Comparison of ENCODE assay signal across 9 cellular contexts in genomic region chr5:56142620-56143431, GRCh38.
DNase-seq lines count a peak whose midpoint lies in the region; ATAC-seq and TF ChIP-seq lines count a peak whose summit lies in the region.
"Had no signal": no experiment of that assay in that cellular context is flagged by ENCODE, and none has a peak within 500 bp of the region (broad histone marks: within the 10 kb centered on the region; RNA-seq: fewer than 3 reads in every experiment).

No MANE protein-coding gene starts in this region.

- in situ Hi-C loops in mammary epithelial cell (cut with MboI; ENCODE audit: low sequenced_read_pairs in 2 of 2) = no loop called here

- peaks cover 26% of the 10 kb centered on the region for H3K36me3 Mint-ChIP-seq in T-helper 1 cell treated with Interleukin-12 subunit alpha and Interleukin-12 subunit beta and Interleukin-4 antibody, amounts not matched to agents 30 μg/mL and 1 μg/mL, for 36 hours (ENCODE audit: low read depth)

- ATAC-seq in HG02884 (IDR thresholded peaks at IDR 0.05; ENCODE audit: unreplicated experiment) (peak; percentile 75), Right ventricle myocardium superior (ENCODE audit: poor library complexity) (no peak)

- WGBS in mammary epithelial cell (ENCODE audit: low coverage, missing lambda C conversion rate) = 56% methylated on average over 5 of the region's 6 CpGs
- WGBS in suprapubic skin = 93% methylated on average over 6 of the region's 6 CpGs

- H3K4me3 ChIP-seq in mammary epithelial cell (replicated peaks in 1 of 3; ENCODE audit: insufficient read depth in 1 of 3, low read depth in 2 of 3, low read length in 3 of 3) = no peak overlapping the region
- H3K4me3 ChIP-seq in breast epithelium = no peak overlapping the region
- H3K4me3 ChIP-seq in suprapubic skin = no peak overlapping the region

- H3K9me3 ChIP-seq in mammary epithelial cell (replicated peaks; ENCODE audit: insufficient read depth, low read length) (no peaks in the 10 kb centered on the region), breast epithelium (no peaks in the 10 kb centered on the region), suprapubic skin (no peaks in the 10 kb centered on the region)

- no peak overlapping the region for H3K9ac ChIP-seq in mammary epithelial cell (ENCODE audit: insufficient read depth, low read length)

- TF ChIP-seq POLR2A in breast epithelium (IDR thresholded peaks at IDR 0.05) = no peak
- TF ChIP-seq POLR2A in suprapubic skin (IDR thresholded peaks at IDR 0.05) = no peak

- no peaks in the 10 kb centered on the region for H3K9me3 Mint-ChIP-seq in T-helper 1 cell treated with Interleukin-12 subunit alpha and Interleukin-12 subunit beta and Interleukin-4 antibody, amounts not matched to agents 30 μg/mL and 1 μg/mL, for 36 hours

- H3K27me3 Mint-ChIP-seq in T-helper 1 cell treated with Interleukin-12 subunit alpha and Interleukin-12 subunit beta and Interleukin-4 antibody, amounts not matched to agents 30 μg/mL and 1 μg/mL, for 36 hours (ENCODE audit: low read depth) = no peaks in the 10 kb centered on the region

- peaks cover 12% of the 10 kb centered on the region for H3K4me1 ChIP-seq in mammary epithelial cell (ENCODE audit: insufficient read depth, low read length)
- H3K4me1 ChIP-seq in breast epithelium = no peaks in the 10 kb centered on the region
- no peaks in the 10 kb centered on the region for H3K4me1 ChIP-seq in suprapubic skin

- peaks cover 36% of the 10 kb centered on the region for H3K4me1 Mint-ChIP-seq in T-helper 1 cell treated with Interleukin-12 subunit alpha and Interleukin-12 subunit beta and Interleukin-4 antibody, amounts not matched to agents 30 μg/mL and 1 μg/mL, for 36 hours (ENCODE audit: low read depth)

- H2AFZ ChIP-seq in mammary epithelial cell (ENCODE audit: low read depth, low read length) = no peak overlapping the region

- CTCF ChIA-PET in mammary epithelial cell (lab: Charles Lee; ENCODE audit: low non-redundant PET) = no interaction called here

- peak overlapping the region; percentile 24 for H3K4me2 ChIP-seq in mammary epithelial cell (ENCODE audit: insufficient read depth, low read depth, low read length)

- no peak for TF ChIP-seq CTCF in mammary epithelial cell (conservative IDR thresholded peaks at IDR 0.05 in 1 of 2, IDR thresholded peaks at IDR 0.05 in 1 of 2; ENCODE audit: extremely low read depth in 1 of 2, insufficient read depth in 1 of 2, low read depth in 1 of 2, low read length in 2 of 2)
- no peak for TF ChIP-seq CTCF in breast epithelium (IDR thresholded peaks at IDR 0.05)
- no peak for TF ChIP-seq CTCF in suprapubic skin (IDR thresholded peaks at IDR 0.05)

- dilution Hi-C loops in mammary epithelial cell (cut with HindIII; ENCODE audit: low sequenced_read_pairs) = no loop called here

- no peak overlapping the region for H3K27ac ChIP-seq in mammary epithelial cell (ENCODE audit: insufficient read depth, low read depth, low read length)
- no peak overlapping the region for H3K27ac ChIP-seq in breast epithelium
- no peak overlapping the region for H3K27ac ChIP-seq in suprapubic skin

- no peak for TF ChIP-seq EP300 in suprapubic skin (IDR thresholded peaks at IDR 0.05)

- no peaks in the 10 kb centered on the region for H3K79me2 ChIP-seq in mammary epithelial cell (ENCODE audit: insufficient read depth, low read length)

- DNase-seq in mammary epithelial cell (peak; percentile 49), breast epithelium (ENCODE audit: low spot score in 2 of 2) (no peak), suprapubic skin (ENCODE audit: low spot score in 2 of 2) (no peak), globus pallidus (ENCODE audit: low spot score) (no peak), NOMO-1 treated with DMSO at 0.1 percent for 48 hours (lab: John Stamatoyannopoulos, UW; ENCODE audit: unreplicated experiment) (no peak), Right ventricle myocardium superior (no peak)
- DNase-seq: NCI-H446 treated with DMSO at 0.1 percent for 48 hours had no signal

- H3K27me3 ChIP-seq in mammary epithelial cell (ENCODE audit: insufficient read depth, low read length) = peaks cover under 1% of the 10 kb centered on the region
- H3K27me3 ChIP-seq in breast epithelium = no peaks in the 10 kb centered on the region
- H3K27me3 ChIP-seq in suprapubic skin = no peaks in the 10 kb centered on the region

- H3K36me3 ChIP-seq in mammary epithelial cell (ENCODE audit: insufficient read depth, low read length) = no peaks in the 10 kb centered on the region
- H3K36me3 ChIP-seq in breast epithelium = no peaks in the 10 kb centered on the region
- H3K36me3 ChIP-seq in suprapubic skin = no peaks in the 10 kb centered on the region

- BruUV-seq in mammary epithelial cell (replicated peaks; lab: Mats Ljungman, UMichigan) = no TSS peak

- no peaks in the 10 kb centered on the region for H4K20me1 ChIP-seq in mammary epithelial cell (ENCODE audit: insufficient read depth, low read length)

- peak overlapping the region; percentile 41 for H3K27ac Mint-ChIP-seq in T-helper 1 cell treated with Interleukin-12 subunit alpha and Interleukin-12 subunit beta and Interleukin-4 antibody, amounts not matched to agents 30 μg/mL and 1 μg/mL, for 36 hours

- intact Hi-C loops in mammary epithelial cell (cut with micrococcal nuclease) (no loop called here), breast epithelium (cut with DNase I; ENCODE audit: low total_unique reads) (no loop called here), Right ventricle myocardium superior (cut with DNase I) (no loop called here)

- H3K4me3 Mint-ChIP-seq in T-helper 1 cell treated with Interleukin-12 subunit alpha and Interleukin-12 subunit beta and Interleukin-4 antibody, amounts not matched to agents 30 μg/mL and 1 μg/mL, for 36 hours = no peak overlapping the region
